ENCODE assay signal across 7 cellular contexts in the genomic region with DNA sequence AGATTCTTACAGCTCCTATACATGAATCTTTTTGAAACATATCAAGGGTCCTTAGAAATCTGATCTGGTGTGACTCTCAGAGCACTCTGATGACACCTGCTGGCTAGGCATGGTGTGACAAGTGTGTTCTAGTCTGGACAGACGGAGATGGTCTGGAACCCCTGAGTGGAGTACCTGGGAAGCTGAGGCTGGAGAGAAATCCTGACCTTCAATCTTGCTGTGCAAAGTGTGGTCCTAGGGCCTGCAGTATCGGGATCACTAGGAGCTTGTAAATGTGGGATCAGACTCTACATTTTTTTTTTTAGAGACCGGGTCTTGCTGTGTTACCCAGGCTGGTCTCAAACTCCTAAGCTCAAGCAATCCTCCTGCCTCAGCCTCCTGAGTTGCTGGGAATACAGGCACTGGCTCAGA.
DNase-seq lines count a peak whose midpoint lies in the region; ATAC-seq and TF ChIP-seq lines count a peak whose summit lies in the region.

No MANE protein-coding gene starts in this region.

- no peak overlapping the region for H3K4me3 Mint-ChIP-seq in activated CD4-positive, alpha-beta memory T cell treated with anti-CD3 and anti-CD28 coated beads for 36 hours

- peaks cover 4% of the 10 kb centered on the region for H3K4me1 Mint-ChIP-seq in activated CD4-positive, alpha-beta memory T cell treated with anti-CD3 and anti-CD28 coated beads for 36 hours (ENCODE audit: low read depth)

- ATAC-seq in HG03175 (IDR thresholded peaks at IDR 0.05; ENCODE audit: unreplicated experiment): peak; percentile 71

- H3K27me3 Mint-ChIP-seq in activated CD4-positive, alpha-beta memory T cell treated with anti-CD3 and anti-CD28 coated beads for 36 hours: peaks cover 3% of the 10 kb centered on the region

- H3K9me3 Mint-ChIP-seq in activated CD4-positive, alpha-beta memory T cell treated with anti-CD3 and anti-CD28 coated beads for 36 hours: no peaks in the 10 kb centered on the region

- CTCF ChIA-PET in activated CD4-positive, alpha-beta memory T cell treated with anti-CD3 and anti-CD28 coated beads for 36 hours (lab: Charles Lee): interaction anchor here (0.6 to 5.2 kb wide), 67 partner anchors 11 to 687 kb away, joined by 3 to 78 read pairs (median 4); no protein-coding TSS in a partner anchor

- POLR2A ChIA-PET in activated CD4-positive, alpha-beta memory T cell treated with anti-CD3 and anti-CD28 coated beads for 36 hours (lab: Charles Lee): no interaction called here

- TF ChIP-seq CTCF in GM12875 (IDR thresholded peaks at IDR 0.05; ENCODE audit: borderline replicate concordance, insufficient read depth, low read depth, low read length): peak; percentile 77

- H3K4me3 ChIP-seq in GM12875 (ENCODE audit: low read depth, low read length): no peak overlapping the region

- no peaks in the 10 kb centered on the region for H3K36me3 Mint-ChIP-seq in activated CD4-positive, alpha-beta memory T cell treated with anti-CD3 and anti-CD28 coated beads for 36 hours

- intact Hi-C loops in activated CD4-positive, alpha-beta memory T cell treated with anti-CD3 and anti-CD28 coated beads for 36 hours (cut with micrococcal nuclease): loop anchor here (1.0 to 5.0 kb wide), 3 partner anchors 34 to 483 kb away; no protein-coding TSS in a partner anchor

- DNase-seq in NCI-H748 (lab: John Stamatoyannopoulos, UW; ENCODE audit: unreplicated experiment) (peak; percentile 69), middle frontal gyrus (ENCODE audit: extremely low spot score, low spot score) (peak; percentile 65)
- peak; percentile 84 for DNase-seq in activated CD4-positive, alpha-beta memory T cell treated with anti-CD3 and anti-CD28 coated beads for 36 hours
- peak; percentile 66 for DNase-seq in effector CD8-positive, alpha-beta T cell (lab: John Stamatoyannopoulos, UW)
- peak; percentile 87 for DNase-seq in stimulated activated CD8-positive, alpha-beta memory T cell treated with anti-CD3 and anti-CD28 coated beads, Interleukin-4, amount 100 ng/mL, for 48 hours

- no peak overlapping the region for H3K27ac Mint-ChIP-seq in activated CD4-positive, alpha-beta memory T cell treated with anti-CD3 and anti-CD28 coated beads for 36 hours
